22 cellular contexts compared by ENCODE assay signal in genomic region chr3:133522036-133522435, GRCh38. TPM values are rescaled to one million over a fixed set of nuclear protein-coding genes. Genes with fewer than 3 reads are reported as not detected.
DNase-seq lines count a peak whose midpoint lies in the region; ATAC-seq and TF ChIP-seq lines count a peak whose summit lies in the region.
"Had no signal": no experiment of that assay in that cellular context is flagged by ENCODE, and none has a peak within 500 bp of the region (broad histone marks: within the 10 kb centered on the region; RNA-seq: fewer than 3 reads in every experiment).

No MANE protein-coding gene starts in this region.

- H2BK120ac ChIP-seq in H9 (ENCODE audit: low read depth, low read length, poor library complexity, severe bottlenecking), result no peak overlapping the region

- H3K23me2 ChIP-seq in H9 (ENCODE audit: insufficient read length, low read depth, low read length, poor library complexity, severe bottlenecking), result no peaks in the 10 kb centered on the region

- WGBS in H9 (ENCODE audit: extremely low coverage, insufficient read length, low lambda C conversion rate), result no CpG with 5 or more reads among the region's 6 CpGs

- H3K27me3 Mint-ChIP-seq in memory B cell (no peaks in the 10 kb centered on the region), H9 (ENCODE audit: low read depth) (no peaks in the 10 kb centered on the region)
- H3K27me3 Mint-ChIP-seq: CD4-positive, alpha-beta T cell had no signal

- peak overlapping the region; percentile 24; the same call in 1 of the 2 replicates for H3K4me2 ChIP-seq in OCI-LY1 (ENCODE audit: low read length)
- no peak overlapping the region for H3K4me2 ChIP-seq in H9 (ENCODE audit: insufficient read depth, insufficient read length, low read length)

- H3K27ac ChIP-seq in OCI-LY1 (ENCODE audit: low read depth, low read length, poor library complexity, severe bottlenecking) (peak overlapping the region; percentile 53), H9 (ENCODE audit: insufficient read length, low read depth, low read length) (no peak overlapping the region)
- H3K27ac ChIP-seq: SJSA1 had no signal

- no peaks in the 10 kb centered on the region for H3K36me3 Mint-ChIP-seq in memory B cell
- H3K36me3 Mint-ChIP-seq in H9 (ENCODE audit: insufficient read depth in 1 of 3, low read depth in 3 of 3), result no peaks in the 10 kb centered on the region

- peaks cover 35% of the 10 kb centered on the region for H3K4me1 ChIP-seq in OCI-LY1 (ENCODE audit: insufficient read depth, low read length, severe bottlenecking)
- H3K4me1 ChIP-seq in H9 (ENCODE audit: insufficient read depth, low read length), result no peaks in the 10 kb centered on the region
- H3K4me1 ChIP-seq: BE2C, SJSA1 had no signal

- H3K4me3 Mint-ChIP-seq in memory B cell, result no peak overlapping the region
- no peak overlapping the region for H3K4me3 Mint-ChIP-seq in H9
- H3K4me3 Mint-ChIP-seq: CD4-positive, alpha-beta T cell; T-helper 1 cell treated with Interleukin-12 subunit alpha and Interleukin-12 subunit beta and Interleukin-4 antibody, amounts not matched to agents 30 μg/mL and 1 μg/mL, for 36 hours had no signal

- H3K4me1 Mint-ChIP-seq in memory B cell (peaks cover 11% of the 10 kb centered on the region), H9 (no peaks in the 10 kb centered on the region)

- H2BK15ac ChIP-seq in H9 (ENCODE audit: low read depth, low read length), result no peak overlapping the region

- no peak overlapping the region for H4K8ac ChIP-seq in H9 (replicated peaks; ENCODE audit: insufficient read length, low read depth, low read length)

- H3K9me3 ChIP-seq in OCI-LY1 (ENCODE audit: low read length) (no peaks in the 10 kb centered on the region), H9 (ENCODE audit: control insufficient read depth, low read depth, low read length) (no peaks in the 10 kb centered on the region)
- H3K9me3 ChIP-seq: BE2C, SJSA1 had no signal

- no peak overlapping the region for H3K4me3 ChIP-seq in OCI-LY1 (ENCODE audit: low read depth, low read length, poor library complexity, severe bottlenecking)
- H3K4me3 ChIP-seq: SJSA1 had no signal

- no peak overlapping the region for H3K18ac ChIP-seq in H9 (ENCODE audit: insufficient read length, low read depth, low read length)

- H3K9me3 Mint-ChIP-seq in memory B cell (no peaks in the 10 kb centered on the region), H9 (no peaks in the 10 kb centered on the region)
- H3K9me3 Mint-ChIP-seq: CD4-positive, alpha-beta T cell; T-helper 1 cell treated with Interleukin-12 subunit alpha and Interleukin-12 subunit beta and Interleukin-4 antibody, amounts not matched to agents 30 μg/mL and 1 μg/mL, for 36 hours had no signal

- no peak overlapping the region for H3K56ac ChIP-seq in H9 (ENCODE audit: insufficient read length, low read depth, low read length)

- H4K5ac ChIP-seq in H9 (ENCODE audit: insufficient read length, low read depth, low read length), result no peak overlapping the region

- H3K9ac ChIP-seq in OCI-LY1 (ENCODE audit: low read length) (no peak overlapping the region), H9 (ENCODE audit: extremely low read depth, insufficient read length, low read length) (no peak overlapping the region)

- no peak overlapping the region for H4K91ac ChIP-seq in H9 (ENCODE audit: insufficient read length, low read depth, low read length)

- DNase-seq in CD1c-positive myeloid dendritic cell (ENCODE audit: extremely low spot score), result peak; percentile 23
- no peak for DNase-seq in memory B cell (ENCODE audit: low spot score in 2 of 2)
- DNase-seq in SKM-1 treated with dmso at 0.1 percent for 144 hours (lab: John Stamatoyannopoulos, UW; ENCODE audit: unreplicated experiment), result no peak
- DNase-seq in H9, result no peak
- DNase-seq: BE2C; CD4-positive, alpha-beta T cell; GDM1; KG1; NCI-H1105; NCI-H2029 treated with DMSO at 0.1 percent for 48 hours; NCI-H226; NCI-H510A treated with DMSO at 0.1 percent for 48 hours; NCI-H774; NK-92 treated with Interleukin-12 subunit alpha and Interleukin-12 subunit beta, amount 100 ng/mL, for 24 hours; OCI-M1; T1000 had no signal

- H3K79me2 ChIP-seq in OCI-LY1 (ENCODE audit: insufficient read depth, low read length) (no peaks in the 10 kb centered on the region), H9 (ENCODE audit: insufficient read depth, low read length) (no peaks in the 10 kb centered on the region)

- H3K14ac ChIP-seq in H9 (ENCODE audit: insufficient read depth, low read length), result no peak overlapping the region

- H3K4ac ChIP-seq in H9 (ENCODE audit: low read depth, low read length), result no peak overlapping the region

- H3K79me1 ChIP-seq in H9 (ENCODE audit: insufficient read depth, low read depth, low read length, poor library complexity, severe bottlenecking), result no peaks in the 10 kb centered on the region

- H2BK5ac ChIP-seq in H9 (ENCODE audit: insufficient read length, low read length), result no peak overlapping the region

- H2BK12ac ChIP-seq in H9 (ENCODE audit: insufficient read length, low read depth, low read length), result no peak overlapping the region

- no peak overlapping the region for H3K23ac ChIP-seq in H9 (ENCODE audit: insufficient read length, low read depth, low read length)

- H2AK5ac ChIP-seq in H9 (ENCODE audit: insufficient read length, low read length), result no peak overlapping the region

- no peaks in the 10 kb centered on the region for H3K36me3 ChIP-seq in OCI-LY1 (ENCODE audit: insufficient read depth, low read length)
- H3K36me3 ChIP-seq: BE2C, SJSA1 had no signal

- no peak overlapping the region for H2BK20ac ChIP-seq in H9 (ENCODE audit: low read depth, low read length, poor library complexity, severe bottlenecking)

- H3K27me3 ChIP-seq in OCI-LY1 (ENCODE audit: insufficient read depth, low read length) (no peaks in the 10 kb centered on the region), H9 (ENCODE audit: insufficient read depth, low read length) (no peaks in the 10 kb centered on the region)
- H3K27me3 ChIP-seq: BE2C, SJSA1 had no signal

- H3T11ph ChIP-seq in H9 (ENCODE audit: low read length), result no peak overlapping the region

- no peaks in the 10 kb centered on the region for H3K9me2 ChIP-seq in OCI-LY1 (ENCODE audit: low read depth, low read length)

- no peaks in the 10 kb centered on the region for H3F3A ChIP-seq in OCI-LY1 (ENCODE audit: insufficient read depth, low read length)

- peak; percentile 40 for ATAC-seq in GM18858 (IDR thresholded peaks at IDR 0.05; ENCODE audit: unreplicated experiment)
- peak; percentile 50 for ATAC-seq in memory B cell (ENCODE audit: low read depth)
- ATAC-seq in HG03135 (IDR thresholded peaks at IDR 0.05; ENCODE audit: unreplicated experiment), result no peak
- ATAC-seq: Right ventricle myocardium inferior had no signal

- H3K27ac Mint-ChIP-seq in memory B cell, result peak overlapping the region; percentile 2
- H3K27ac Mint-ChIP-seq in H9, result no peak overlapping the region
- H3K27ac Mint-ChIP-seq: CD4-positive, alpha-beta T cell; T-helper 1 cell treated with Interleukin-12 subunit alpha and Interleukin-12 subunit beta and Interleukin-4 antibody, amounts not matched to agents 30 μg/mL and 1 μg/mL, for 36 hours had no signal

- H4K20me1 ChIP-seq in OCI-LY1 (ENCODE audit: insufficient read depth, low read length), result no peaks in the 10 kb centered on the region
- no peaks in the 10 kb centered on the region for H4K20me1 ChIP-seq in H9 (ENCODE audit: control insufficient read depth, insufficient read depth, insufficient read length)

- no peak for TF ChIP-seq CTCF in OCI-LY1 (IDR thresholded peaks at IDR 0.05; ENCODE audit: low read length)
- no peak for TF ChIP-seq CTCF in H9 (conservative IDR thresholded peaks at IDR 0.05)

- H2AFZ ChIP-seq in OCI-LY1 (ENCODE audit: low read length) (peak overlapping the region; percentile 60), H9 (ENCODE audit: low read length) (no peak overlapping the region)

RNA-seq across cellular contexts. Expression of gene CDV3, which starts 51.5 kb away (rescaled TPM):
- total RNA-seq in H9 (2021), result 167 and 173 TPM in 2 replicates
